Comparison of ENCODE assay signal across 1 cellular context in the genomic region with DNA sequence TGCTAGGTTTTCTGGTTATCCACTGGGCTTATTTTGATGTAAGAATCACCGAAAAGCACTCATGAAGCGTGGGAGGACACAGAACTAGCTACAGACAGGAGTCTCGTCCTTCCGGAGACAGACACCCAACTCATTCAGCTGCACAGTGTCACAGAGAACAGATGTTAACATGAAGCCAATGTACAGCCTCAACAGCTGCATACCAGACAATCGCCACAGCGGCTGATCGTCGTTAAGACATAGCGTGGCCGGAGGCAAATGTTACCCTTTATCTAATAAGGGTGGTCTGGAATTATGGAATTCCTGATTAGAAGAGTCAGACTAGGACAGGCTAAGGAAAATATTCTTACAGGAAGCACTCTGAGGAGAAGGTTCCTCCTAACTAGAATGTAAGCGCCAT.
TF ChIP-seq lines count a peak whose summit lies in the region.

No MANE protein-coding gene starts in this region.

TF ChIP-seq in H1, 55 proteins besides CTCF, POLR2A, EP300 and RAD21 (continued from another document):
- TF ChIP-seq, protein P1, sequence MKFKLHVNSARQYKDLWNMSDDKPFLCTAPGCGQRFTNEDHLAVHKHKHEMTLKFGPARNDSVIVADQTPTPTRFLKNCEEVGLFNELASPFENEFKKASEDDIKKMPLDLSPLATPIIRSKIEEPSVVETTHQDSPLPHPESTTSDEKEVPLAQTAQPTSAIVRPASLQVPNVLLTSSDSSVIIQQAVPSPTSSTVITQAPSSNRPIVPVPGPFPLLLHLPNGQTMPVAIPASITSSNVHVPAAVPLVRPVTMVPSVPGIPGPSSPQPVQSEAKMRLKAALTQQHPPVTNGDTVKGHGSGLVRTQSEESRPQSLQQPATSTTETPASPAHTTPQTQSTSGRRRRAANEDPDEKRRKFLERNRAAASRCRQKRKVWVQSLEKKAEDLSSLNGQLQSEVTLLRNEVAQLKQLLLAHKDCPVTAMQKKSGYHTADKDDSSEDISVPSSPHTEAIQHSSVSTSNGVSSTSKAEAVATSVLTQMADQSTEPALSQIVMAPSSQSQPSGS (IDR thresholded peaks at IDR 0.05; ENCODE audit: low read length), result no peak
- no peak for TF ChIP-seq ASH2L (IDR thresholded peaks at IDR 0.05; ENCODE audit: low read length)
- no peak for TF ChIP-seq TAF1 (IDR thresholded peaks at IDR 0.05; ENCODE audit: low read depth, low read length)
- no peak for TF ChIP-seq PHF8 (conservative IDR thresholded peaks at IDR 0.05; ENCODE audit: low read depth, low read length)
- no peak for TF ChIP-seq BACH1 (IDR thresholded peaks at IDR 0.05; ENCODE audit: low read length)
- TF ChIP-seq SIRT6 (IDR thresholded peaks at IDR 0.05; ENCODE audit: low read length), result no peak
- no peak for TF ChIP-seq SAP30 (IDR thresholded peaks at IDR 0.05; ENCODE audit: insufficient read depth, insufficient replicate concordance, low read length)
- no peak for TF ChIP-seq KDM5A (IDR thresholded peaks at IDR 0.05; ENCODE audit: low read length)
- TF ChIP-seq CBX8 (IDR thresholded peaks at IDR 0.05; ENCODE audit: borderline replicate concordance, low read depth, low read length), result no peak
- TF ChIP-seq TCF12 (IDR thresholded peaks at IDR 0.05; ENCODE audit: low read depth, low read length), result no peak
